ENCODE assay signal across 17 cellular contexts in genomic region chr4:170697845-170698244, GRCh38.
DNase-seq lines count a peak whose midpoint lies in the region; ATAC-seq, FAIRE-seq and TF ChIP-seq lines count a peak whose summit lies in the region.
"Had no signal": no experiment of that assay in that cellular context is flagged by ENCODE, and none has a peak within 500 bp of the region (broad histone marks: within the 10 kb centered on the region; RNA-seq: fewer than 3 reads in every experiment).

No MANE protein-coding gene starts in this region.

- no peak overlapping the region for H3K27ac Mint-ChIP-seq in endodermal cell
- H3K27ac Mint-ChIP-seq: activated naive CD4-positive, alpha-beta T cell treated with anti-CD3 and anti-CD28 coated beads for 36 hours; effector memory CD8-positive, alpha-beta T cell had no signal

- ATAC-seq in GM19397 (IDR thresholded peaks at IDR 0.05; ENCODE audit: unreplicated experiment), result peak; percentile 47
- ATAC-seq in HG02885 (IDR thresholded peaks at IDR 0.05; ENCODE audit: poor library complexity, unreplicated experiment), result peak; percentile 51
- peak; percentile 48 for ATAC-seq in HG03520 (IDR thresholded peaks at IDR 0.05; ENCODE audit: unreplicated experiment)
- ATAC-seq: effector memory CD8-positive, alpha-beta T cell had no signal

- TF ChIP-seq POLR2A in GM12891 (IDR thresholded peaks at IDR 0.05; ENCODE audit: low read depth, low read length), result no peak

- H3K36me3 Mint-ChIP-seq in endodermal cell (ENCODE audit: low read depth), result peaks cover 14% of the 10 kb centered on the region

- H3K9me3 Mint-ChIP-seq in endodermal cell, result peaks cover 28% of the 10 kb centered on the region

- no peak overlapping the region for H3K4me3 Mint-ChIP-seq in endodermal cell
- H3K4me3 Mint-ChIP-seq: activated naive CD4-positive, alpha-beta T cell treated with anti-CD3 and anti-CD28 coated beads for 36 hours; effector memory CD8-positive, alpha-beta T cell had no signal

- H3K36me3 ChIP-seq in tibial artery (no peaks in the 10 kb centered on the region), endodermal cell (ENCODE audit: control insufficient read depth, insufficient read depth, low read length) (no peaks in the 10 kb centered on the region)
- H3K36me3 ChIP-seq: ovary had no signal

- FAIRE-seq in GM12891 (lab: Jason Lieb, UNC), result peak; percentile 38
- FAIRE-seq: frontal cortex had no signal

- intact Hi-C loops in tibial artery (cut with DNase I; ENCODE audit: low total_unique reads), result no loop called here

- H3K4me1 ChIP-seq in tibial artery, result peaks cover 0 to 21% (median 0%) of the 10 kb centered on the region in 4 donors
- peaks cover 3% of the 10 kb centered on the region for H3K4me1 ChIP-seq in endodermal cell (ENCODE audit: control insufficient read depth, insufficient read depth, low read length)

- H3K4me3 ChIP-seq in tibial artery (no peak overlapping the region), endodermal cell (ENCODE audit: low read length) (no peak overlapping the region)
- H3K4me3 ChIP-seq: ovary had no signal

- WGBS in endodermal cell (ENCODE audit: insufficient coverage in 1 of 2, insufficient read length in 1 of 2), 2 experiments, result 96% methylated on average over 2 of the region's 2 CpGs; no CpG with 5 or more reads in 1 of the 2 experiments

- peaks cover 9% of the 10 kb centered on the region for H3K4me1 Mint-ChIP-seq in endodermal cell

- H3K27ac ChIP-seq in tibial artery (no peak overlapping the region), endodermal cell (ENCODE audit: low read depth, low read length) (no peak overlapping the region)
- H3K27ac ChIP-seq: ovary, VCaP had no signal

- TF ChIP-seq CTCF in tibial artery (IDR thresholded peaks at IDR 0.05) (no peak), endodermal cell (conservative IDR thresholded peaks at IDR 0.05) (no peak)

- H3K27me3 Mint-ChIP-seq in endodermal cell (ENCODE audit: insufficient read depth), result no peaks in the 10 kb centered on the region
- H3K27me3 Mint-ChIP-seq: effector memory CD8-positive, alpha-beta T cell had no signal

- no peak overlapping the region for H3K9ac ChIP-seq in endodermal cell (ENCODE audit: extremely low read depth, low read length, poor library complexity, severe bottlenecking)

- no peak for DNase-seq in GM12891 (ENCODE audit: insufficient read length, low spot score)
- DNase-seq in stimulated activated CD8-positive, alpha-beta memory T cell treated with anti-CD3 and anti-CD28 coated beads, Interleukin-4, amount 100 ng/mL, for 48 hours, result no peak
- no peak for DNase-seq in activated CD4-positive, alpha-beta T cell treated with anti-CD3 and anti-CD28 coated beads for 1 hour
- DNase-seq in tibial artery, result no peak
- DNase-seq in endodermal cell, result no peak
- DNase-seq: activated naive CD4-positive, alpha-beta T cell treated with anti-CD3 and anti-CD28 coated beads for 36 hours; effector memory CD8-positive, alpha-beta T cell; IMR-90; midbrain; NCI-H1105; NCI-H2227 treated with DMSO at 0.1 percent for 48 hours; ovary had no signal

- H3K27me3 ChIP-seq in tibial artery (no peaks in the 10 kb centered on the region), endodermal cell (ENCODE audit: control insufficient read depth, insufficient read depth, low read length, poor library complexity, severe bottlenecking) (no peaks in the 10 kb centered on the region)
- H3K27me3 ChIP-seq: ovary had no signal

- H3K9me3 ChIP-seq in tibial artery (no peaks in the 10 kb centered on the region), endodermal cell (ENCODE audit: control insufficient read depth, low read length) (peaks cover 29% of the 10 kb centered on the region)
- H3K9me3 ChIP-seq: ovary had no signal

TF ChIP-seq in GM12891, 5 proteins besides CTCF, POLR2A, EP300 and RAD21:
- TF ChIP-seq TAF1 (IDR thresholded peaks at IDR 0.05; ENCODE audit: low read depth, low read length) (no peak), PAX5 (IDR thresholded peaks at IDR 0.05; ENCODE audit: insufficient read depth, low read length, severe bottlenecking) (no peak), POLR2AphosphoS5 (IDR thresholded peaks at IDR 0.05; ENCODE audit: low read depth, low read length) (no peak), SPI1 (IDR thresholded peaks at IDR 0.05; ENCODE audit: low read depth, low read length) (no peak), POU2F2 (IDR thresholded peaks at IDR 0.05; ENCODE audit: low read depth, low read length) (no peak)
